Comparison of ENCODE assay signal across 8 cellular contexts in genomic region chr12:120116792-120117651, GRCh38. TPM values are rescaled to one million over a fixed set of nuclear protein-coding genes. Genes with fewer than 3 reads are reported as not detected.
DNase-seq lines count a peak whose midpoint lies in the region; ATAC-seq and TF ChIP-seq lines count a peak whose summit lies in the region.

No MANE protein-coding gene starts in this region.

- no peak for TF ChIP-seq RAD21 in Ishikawa (IDR thresholded peaks at IDR 0.05; ENCODE audit: low read depth)

- no peak overlapping the region; the same call in 1 of the 2 replicates for H2AFZ ChIP-seq in OCI-LY7 (ENCODE audit: low read length)

- peak overlapping the region; percentile 77 for H3K27ac ChIP-seq in OCI-LY7 (ENCODE audit: low read depth, low read length, poor library complexity, severe bottlenecking)

- ATAC-seq in GM21576 (IDR thresholded peaks at IDR 0.05; ENCODE audit: unreplicated experiment), result peak; percentile 33

- POLR2A ChIA-PET in OCI-LY7 (lab: Charles Lee), result interaction anchor here (0.5 to 8.4 kb wide), 7 partner anchors 16 to 281 kb away, joined by 3 to 86 read pairs (median 5); partner anchors contain the start of gene RPLP0

- H3K4me1 ChIP-seq in OCI-LY7 (ENCODE audit: insufficient read depth, low read length, poor library complexity, severe bottlenecking), result peaks cover 56% of the 10 kb centered on the region

- H3K9me2 ChIP-seq in OCI-LY7 (ENCODE audit: insufficient read depth, low read length), result no peaks in the 10 kb centered on the region

- no peaks in the 10 kb centered on the region for H3K9me3 ChIP-seq in OCI-LY7 (ENCODE audit: low read length)

- TF ChIP-seq CTCF in OCI-LY7 (conservative IDR thresholded peaks at IDR 0.05; ENCODE audit: low read length) (no peak), epithelial cell of esophagus (IDR thresholded peaks at IDR 0.05; ENCODE audit: insufficient read depth, low read depth, low read length, missing control alignments) (no peak)

- CTCF ChIA-PET in OCI-LY7 (lab: Charles Lee; ENCODE audit: unreplicated experiment), result interaction anchor here (0.6 kb wide), 1 partner anchor 43 kb away, joined by 3 read pairs; no protein-coding TSS in a partner anchor

- peaks cover 48% of the 10 kb centered on the region for H3K36me3 ChIP-seq in OCI-LY7 (ENCODE audit: insufficient read depth, low read length)

- no TSS peak for BruUV-seq in OCI-LY7 (replicated peaks; lab: Mats Ljungman, UMichigan)

- intact Hi-C loops in OCI-LY7 (cut with micrococcal nuclease; ENCODE audit: unreplicated experiment), result loop anchor here (2.0 kb wide), 1 partner anchor 30 kb away; no protein-coding TSS in a partner anchor

- H3K79me2 ChIP-seq in OCI-LY7 (ENCODE audit: insufficient read depth, low read depth, low read length), result peaks cover 76% of the 10 kb centered on the region

- peak overlapping the region; percentile 80 for H3K4me2 ChIP-seq in OCI-LY7 (ENCODE audit: low read length)

- peaks cover 14% of the 10 kb centered on the region for H4K20me1 ChIP-seq in OCI-LY7 (ENCODE audit: insufficient read depth, low read length)

- 0 out of 2 replicates have a peak, but pooled peaks have one; percentile 30 for TF ChIP-seq EP300 in Ishikawa (IDR thresholded peaks at IDR 0.05; ENCODE audit: borderline replicate concordance)

- DNase-seq in DMS 273 treated with DMSO at 0.1 percent for 48 hours (lab: John Stamatoyannopoulos, UW) (peak; percentile 51), OCI-LY7 (ENCODE audit: low spot score) (peak; percentile 93), activated T-cell treated with anti-CD3 and anti-CD28 coated beads for 24 hours (ENCODE audit: low read depth) (peak; percentile 97), epithelial cell of esophagus (ENCODE audit: low read depth) (peak; percentile 96), mucosa of gallbladder (ENCODE audit: low spot score) (peak; percentile 95)
- DNase-seq in stimulated activated CD8-positive, alpha-beta memory T cell treated with anti-CD3 and anti-CD28 coated beads, Interleukin-4, amount 100 ng/mL, for 1 hour (ENCODE audit: low read depth in 2 of 2, low spot score in 1 of 2), result peak; percentile 91 to 96

- H3K4me3 ChIP-seq in OCI-LY7 (ENCODE audit: low read depth, low read length, poor library complexity, severe bottlenecking) (peak overlapping the region; percentile 90), epithelial cell of esophagus (ENCODE audit: low read length) (peak overlapping the region; percentile 89)

TF ChIP-seq in Ishikawa, 13 proteins besides CTCF, POLR2A, EP300 and RAD21:
- TF ChIP-seq MAX (IDR thresholded peaks at IDR 0.05) (peak; percentile 91), NFIC (IDR thresholded peaks at IDR 0.05) (no peak; the same call in 1 of the 2 replicates), YY1 (IDR thresholded peaks at IDR 0.05; ENCODE audit: low read depth) (peak; percentile 62; the same call in 1 of the 2 replicates), FOXM1 (IDR thresholded peaks at IDR 0.05; ENCODE audit: borderline replicate concordance, low read depth) (no peak), TAF1 (IDR thresholded peaks at IDR 0.05; ENCODE audit: low read depth) (peak; percentile 84; the same call in 1 of the 2 replicates), TEAD4 (IDR thresholded peaks at IDR 0.05) (peak; percentile 33; the same call in 1 of the 2 replicates)
- TF ChIP-seq, protein P1, sequence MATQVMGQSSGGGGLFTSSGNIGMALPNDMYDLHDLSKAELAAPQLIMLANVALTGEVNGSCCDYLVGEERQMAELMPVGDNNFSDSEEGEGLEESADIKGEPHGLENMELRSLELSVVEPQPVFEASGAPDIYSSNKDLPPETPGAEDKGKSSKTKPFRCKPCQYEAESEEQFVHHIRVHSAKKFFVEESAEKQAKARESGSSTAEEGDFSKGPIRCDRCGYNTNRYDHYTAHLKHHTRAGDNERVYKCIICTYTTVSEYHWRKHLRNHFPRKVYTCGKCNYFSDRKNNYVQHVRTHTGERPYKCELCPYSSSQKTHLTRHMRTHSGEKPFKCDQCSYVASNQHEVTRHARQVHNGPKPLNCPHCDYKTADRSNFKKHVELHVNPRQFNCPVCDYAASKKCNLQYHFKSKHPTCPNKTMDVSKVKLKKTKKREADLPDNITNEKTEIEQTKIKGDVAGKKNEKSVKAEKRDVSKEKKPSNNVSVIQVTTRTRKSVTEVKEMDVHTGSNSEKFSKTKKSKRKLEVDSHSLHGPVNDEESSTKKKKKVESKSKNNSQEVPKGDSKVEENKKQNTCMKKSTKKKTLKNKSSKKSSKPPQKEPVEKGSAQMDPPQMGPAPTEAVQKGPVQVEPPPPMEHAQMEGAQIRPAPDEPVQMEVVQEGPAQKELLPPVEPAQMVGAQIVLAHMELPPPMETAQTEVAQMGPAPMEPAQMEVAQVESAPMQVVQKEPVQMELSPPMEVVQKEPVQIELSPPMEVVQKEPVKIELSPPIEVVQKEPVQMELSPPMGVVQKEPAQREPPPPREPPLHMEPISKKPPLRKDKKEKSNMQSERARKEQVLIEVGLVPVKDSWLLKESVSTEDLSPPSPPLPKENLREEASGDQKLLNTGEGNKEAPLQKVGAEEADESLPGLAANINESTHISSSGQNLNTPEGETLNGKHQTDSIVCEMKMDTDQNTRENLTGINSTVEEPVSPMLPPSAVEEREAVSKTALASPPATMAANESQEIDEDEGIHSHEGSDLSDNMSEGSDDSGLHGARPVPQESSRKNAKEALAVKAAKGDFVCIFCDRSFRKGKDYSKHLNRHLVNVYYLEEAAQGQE (IDR thresholded peaks at IDR 0.05; ENCODE audit: low read depth), result no peak

RNA-seq across cellular contexts. Expression of gene RAB35, which starts 0.5 kb away (rescaled TPM):
- 30.9 and 42.2 TPM in 2 replicates for total RNA-seq in OCI-LY7 (2014; rRNA removed; shearing (Covaris generic))
- 71.1 and 85.9 TPM in 2 replicates for total RNA-seq in OCI-LY7 (2022)
- 53.1 TPM for total RNA-seq in mucosa of gallbladder

Comparison
In these comparisons a context has a peak if more than half of its experiments do, and no peak if none do; other contexts are left out.
1. Peak in every context shown above with its lines: DNase-seq, ATAC-seq, H3K4me3 ChIP-seq and H3K27ac ChIP-seq.